In the genomic region with DNA sequence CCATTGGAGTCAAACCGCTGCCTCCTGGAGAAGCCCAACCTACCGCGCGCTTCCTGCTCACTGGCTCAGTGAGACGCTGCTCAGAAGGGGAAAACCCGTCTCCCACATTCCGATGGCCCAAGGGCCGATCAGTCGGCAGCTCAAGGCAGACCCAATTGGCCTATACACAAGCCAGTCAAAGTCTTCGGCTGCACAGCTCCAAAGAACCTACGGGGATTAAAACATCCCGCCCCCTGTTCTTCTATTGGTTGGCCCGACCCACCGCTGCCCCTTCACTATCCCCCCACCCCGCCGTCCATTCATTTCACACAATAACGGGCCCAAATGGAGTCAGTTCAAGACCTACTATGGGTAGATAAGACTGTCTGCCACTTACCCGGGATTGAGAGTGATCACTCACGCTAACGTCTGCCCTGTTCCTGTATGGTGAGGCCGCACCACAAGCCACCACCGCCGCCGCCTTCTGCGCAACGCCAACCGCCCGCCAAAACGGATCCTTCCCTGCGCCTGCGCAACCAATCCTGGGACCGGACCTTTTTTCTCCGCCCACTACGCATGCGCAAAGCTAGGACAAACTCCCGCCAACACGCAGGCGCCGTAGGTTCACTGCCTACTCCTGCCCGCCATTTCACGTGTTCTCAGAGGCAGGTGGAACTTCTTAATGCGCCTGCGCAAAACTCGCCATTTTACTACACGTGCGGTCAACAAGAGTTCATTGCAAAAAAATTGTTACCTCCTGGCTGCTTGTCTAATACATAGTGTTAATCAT, we compare ENCODE assay signal across 1 cellular context.
TF ChIP-seq lines count a peak whose summit lies in the region.

A gene (minus strand): TSS at position 491 of the 769 bp plus-strand sequence. CDS start 22,472 bp downstream, outside the sequence.

TF ChIP-seq in HepG2, 621 proteins besides CTCF, POLR2A, EP300 and RAD21 (continued from another document and continues in another):
- TF ChIP-seq, protein P1, sequence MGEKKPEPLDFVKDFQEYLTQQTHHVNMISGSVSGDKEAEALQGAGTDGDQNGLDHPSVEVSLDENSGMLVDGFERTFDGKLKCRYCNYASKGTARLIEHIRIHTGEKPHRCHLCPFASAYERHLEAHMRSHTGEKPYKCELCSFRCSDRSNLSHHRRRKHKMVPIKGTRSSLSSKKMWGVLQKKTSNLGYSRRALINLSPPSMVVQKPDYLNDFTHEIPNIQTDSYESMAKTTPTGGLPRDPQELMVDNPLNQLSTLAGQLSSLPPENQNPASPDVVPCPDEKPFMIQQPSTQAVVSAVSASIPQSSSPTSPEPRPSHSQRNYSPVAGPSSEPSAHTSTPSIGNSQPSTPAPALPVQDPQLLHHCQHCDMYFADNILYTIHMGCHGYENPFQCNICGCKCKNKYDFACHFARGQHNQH (CRISPR knock-in tag; IDR thresholded peaks at IDR 0.05) = peak; percentile 55; the same call in 1 of the 2 replicates
- TF ChIP-seq POLR2G (IDR thresholded peaks at IDR 0.05; ENCODE audit: low read depth, low read length) (peak; percentile 97), ZIK1 (CRISPR knock-in tag; IDR thresholded peaks at IDR 0.05; ENCODE audit: borderline replicate concordance, low read depth) (0 out of 2 replicates have a peak, but pooled peaks have one; percentile 22), ZNF616 (CRISPR knock-in tag; IDR thresholded peaks at IDR 0.05; ENCODE audit: low read depth) (peak; percentile 92; the same call in 1 of the 2 replicates), AGO2 (optimal IDR thresholded peaks at IDR 0.05; ENCODE audit: low read depth, low read length) (peak; percentile 31), ZZZ3 (CRISPR knock-in tag; IDR thresholded peaks at IDR 0.05; ENCODE audit: borderline replicate concordance) (no peak), RBFOX2 (IDR thresholded peaks at IDR 0.05; ENCODE audit: low read depth, low read length) (0 out of 2 replicates have a peak, but pooled peaks have one; percentile 7), MTF2 (CRISPR knock-in tag; IDR thresholded peaks at IDR 0.05; ENCODE audit: borderline replicate concordance) (no peak), ETV6 (CRISPR knock-in tag; conservative IDR thresholded peaks at IDR 0.05) (0 out of 2 replicates have a peak, but pooled peaks have one; percentile 69), KDM5B (CRISPR knock-in tag; IDR thresholded peaks at IDR 0.05; ENCODE audit: borderline replicate concordance) (peak; percentile 91), HOXA3 (CRISPR knock-in tag; IDR thresholded peaks at IDR 0.05) (peak; percentile 67; the same call in 1 of the 2 replicates), ZNF607 (CRISPR knock-in tag; IDR thresholded peaks at IDR 0.05; ENCODE audit: borderline replicate concordance) (no peak), CHD2 (IDR thresholded peaks at IDR 0.05; ENCODE audit: low read depth, low read length) (peak; percentile 47; the same call in 1 of the 2 replicates), SALL2 (CRISPR knock-in tag; IDR thresholded peaks at IDR 0.05) (peak; percentile 94), ZNF501 (CRISPR knock-in tag; IDR thresholded peaks at IDR 0.05) (peak; percentile 54; the same call in 1 of the 2 replicates), ZNF558 (CRISPR knock-in tag; IDR thresholded peaks at IDR 0.05; ENCODE audit: borderline replicate concordance) (peak; percentile 77; the same call in 1 of the 2 replicates), FOXP1 (IDR thresholded peaks at IDR 0.05) (no peak), FOXP1 (CRISPR knock-in tag; IDR thresholded peaks at IDR 0.05) (0 out of 2 replicates have a peak, but pooled peaks have one; percentile 4), ZNF343 (CRISPR knock-in tag; IDR thresholded peaks at IDR 0.05) (0 out of 2 replicates have a peak, but pooled peaks have one; percentile 14), PCBP2 (optimal IDR thresholded peaks at IDR 0.05; ENCODE audit: low read depth, low read length, poor library complexity, severe bottlenecking) (no peak), RELA (CRISPR knock-in tag; IDR thresholded peaks at IDR 0.05) (peak; percentile 69; the same call in 1 of the 2 replicates), SOX5 (CRISPR knock-in tag; IDR thresholded peaks at IDR 0.05; ENCODE audit: borderline replicate concordance) (peak; percentile 29; the same call in 1 of the 2 replicates), NCOA5 (CRISPR knock-in tag; IDR thresholded peaks at IDR 0.05) (no peak), SIN3B (IDR thresholded peaks at IDR 0.05; ENCODE audit: low read length) (0 out of 2 replicates have a peak, but pooled peaks have one; percentile 33), MED1 (CRISPR knock-in tag; IDR thresholded peaks at IDR 0.05) (peak; percentile 68), RFX5 (IDR thresholded peaks at IDR 0.05; ENCODE audit: low read depth, low read length) (no peak), TOE1 (CRISPR knock-in tag; IDR thresholded peaks at IDR 0.05) (no peak; the same call in 1 of the 2 replicates), ZC3H13 (CRISPR knock-in tag; IDR thresholded peaks at IDR 0.05) (no peak)
- TF ChIP-seq, protein P2, sequence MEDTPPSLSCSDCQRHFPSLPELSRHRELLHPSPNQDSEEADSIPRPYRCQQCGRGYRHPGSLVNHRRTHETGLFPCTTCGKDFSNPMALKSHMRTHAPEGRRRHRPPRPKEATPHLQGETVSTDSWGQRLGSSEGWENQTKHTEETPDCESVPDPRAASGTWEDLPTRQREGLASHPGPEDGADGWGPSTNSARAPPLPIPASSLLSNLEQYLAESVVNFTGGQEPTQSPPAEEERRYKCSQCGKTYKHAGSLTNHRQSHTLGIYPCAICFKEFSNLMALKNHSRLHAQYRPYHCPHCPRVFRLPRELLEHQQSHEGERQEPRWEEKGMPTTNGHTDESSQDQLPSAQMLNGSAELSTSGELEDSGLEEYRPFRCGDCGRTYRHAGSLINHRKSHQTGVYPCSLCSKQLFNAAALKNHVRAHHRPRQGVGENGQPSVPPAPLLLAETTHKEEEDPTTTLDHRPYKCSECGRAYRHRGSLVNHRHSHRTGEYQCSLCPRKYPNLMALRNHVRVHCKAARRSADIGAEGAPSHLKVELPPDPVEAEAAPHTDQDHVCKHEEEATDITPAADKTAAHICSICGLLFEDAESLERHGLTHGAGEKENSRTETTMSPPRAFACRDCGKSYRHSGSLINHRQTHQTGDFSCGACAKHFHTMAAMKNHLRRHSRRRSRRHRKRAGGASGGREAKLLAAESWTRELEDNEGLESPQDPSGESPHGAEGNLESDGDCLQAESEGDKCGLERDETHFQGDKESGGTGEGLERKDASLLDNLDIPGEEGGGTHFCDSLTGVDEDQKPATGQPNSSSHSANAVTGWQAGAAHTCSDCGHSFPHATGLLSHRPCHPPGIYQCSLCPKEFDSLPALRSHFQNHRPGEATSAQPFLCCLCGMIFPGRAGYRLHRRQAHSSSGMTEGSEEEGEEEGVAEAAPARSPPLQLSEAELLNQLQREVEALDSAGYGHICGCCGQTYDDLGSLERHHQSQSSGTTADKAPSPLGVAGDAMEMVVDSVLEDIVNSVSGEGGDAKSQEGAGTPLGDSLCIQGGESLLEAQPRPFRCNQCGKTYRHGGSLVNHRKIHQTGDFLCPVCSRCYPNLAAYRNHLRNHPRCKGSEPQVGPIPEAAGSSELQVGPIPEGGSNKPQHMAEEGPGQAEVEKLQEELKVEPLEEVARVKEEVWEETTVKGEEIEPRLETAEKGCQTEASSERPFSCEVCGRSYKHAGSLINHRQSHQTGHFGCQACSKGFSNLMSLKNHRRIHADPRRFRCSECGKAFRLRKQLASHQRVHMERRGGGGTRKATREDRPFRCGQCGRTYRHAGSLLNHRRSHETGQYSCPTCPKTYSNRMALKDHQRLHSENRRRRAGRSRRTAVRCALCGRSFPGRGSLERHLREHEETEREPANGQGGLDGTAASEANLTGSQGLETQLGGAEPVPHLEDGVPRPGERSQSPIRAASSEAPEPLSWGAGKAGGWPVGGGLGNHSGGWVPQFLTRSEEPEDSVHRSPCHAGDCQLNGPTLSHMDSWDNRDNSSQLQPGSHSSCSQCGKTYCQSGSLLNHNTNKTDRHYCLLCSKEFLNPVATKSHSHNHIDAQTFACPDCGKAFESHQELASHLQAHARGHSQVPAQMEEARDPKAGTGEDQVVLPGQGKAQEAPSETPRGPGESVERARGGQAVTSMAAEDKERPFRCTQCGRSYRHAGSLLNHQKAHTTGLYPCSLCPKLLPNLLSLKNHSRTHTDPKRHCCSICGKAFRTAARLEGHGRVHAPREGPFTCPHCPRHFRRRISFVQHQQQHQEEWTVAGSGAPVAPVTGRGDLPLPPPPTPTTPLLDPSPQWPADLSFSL (CRISPR knock-in tag; IDR thresholded peaks at IDR 0.05) = no peak
- TF ChIP-seq, protein P3, sequence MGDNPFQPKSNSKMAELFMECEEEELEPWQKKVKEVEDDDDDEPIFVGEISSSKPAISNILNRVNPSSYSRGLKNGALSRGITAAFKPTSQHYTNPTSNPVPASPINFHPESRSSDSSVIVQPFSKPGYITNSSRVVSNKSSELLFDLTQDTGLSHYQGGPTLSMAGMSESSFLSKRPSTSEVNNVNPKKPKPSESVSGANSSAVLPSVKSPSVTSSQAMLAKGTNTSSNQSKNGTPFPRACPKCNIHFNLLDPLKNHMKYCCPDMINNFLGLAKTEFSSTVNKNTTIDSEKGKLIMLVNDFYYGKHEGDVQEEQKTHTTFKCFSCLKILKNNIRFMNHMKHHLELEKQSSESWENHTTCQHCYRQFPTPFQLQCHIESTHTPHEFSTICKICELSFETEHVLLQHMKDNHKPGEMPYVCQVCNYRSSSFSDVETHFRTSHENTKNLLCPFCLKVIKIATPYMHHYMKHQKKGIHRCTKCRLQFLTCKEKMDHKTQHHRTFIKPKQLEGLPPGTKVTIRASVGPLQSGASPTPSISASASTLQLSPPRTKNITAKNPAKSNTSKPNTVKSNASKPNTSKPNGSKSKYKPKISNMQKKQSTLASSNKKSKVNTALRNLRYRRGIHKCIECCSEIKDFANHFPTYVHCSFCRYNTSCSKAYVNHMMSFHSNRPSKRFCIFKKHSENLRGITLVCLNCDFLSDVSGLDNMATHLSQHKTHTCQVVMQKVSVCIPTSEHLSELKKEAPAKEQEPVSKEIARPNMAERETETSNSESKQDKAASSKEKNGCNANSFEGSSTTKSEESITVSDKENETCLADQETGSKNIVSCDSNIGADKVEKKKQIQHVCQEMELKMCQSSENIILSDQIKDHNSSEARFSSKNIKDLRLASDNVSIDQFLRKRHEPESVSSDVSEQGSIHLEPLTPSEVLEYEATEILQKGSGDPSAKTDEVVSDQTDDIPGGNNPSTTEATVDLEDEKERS (CRISPR knock-in tag; IDR thresholded peaks at IDR 0.05) = no peak
- TF ChIP-seq, protein P4, sequence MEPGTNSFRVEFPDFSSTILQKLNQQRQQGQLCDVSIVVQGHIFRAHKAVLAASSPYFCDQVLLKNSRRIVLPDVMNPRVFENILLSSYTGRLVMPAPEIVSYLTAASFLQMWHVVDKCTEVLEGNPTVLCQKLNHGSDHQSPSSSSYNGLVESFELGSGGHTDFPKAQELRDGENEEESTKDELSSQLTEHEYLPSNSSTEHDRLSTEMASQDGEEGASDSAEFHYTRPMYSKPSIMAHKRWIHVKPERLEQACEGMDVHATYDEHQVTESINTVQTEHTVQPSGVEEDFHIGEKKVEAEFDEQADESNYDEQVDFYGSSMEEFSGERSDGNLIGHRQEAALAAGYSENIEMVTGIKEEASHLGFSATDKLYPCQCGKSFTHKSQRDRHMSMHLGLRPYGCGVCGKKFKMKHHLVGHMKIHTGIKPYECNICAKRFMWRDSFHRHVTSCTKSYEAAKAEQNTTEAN (CRISPR knock-in tag; conservative IDR thresholded peaks at IDR 0.05) = peak; percentile 25
- TF ChIP-seq, protein P5, sequence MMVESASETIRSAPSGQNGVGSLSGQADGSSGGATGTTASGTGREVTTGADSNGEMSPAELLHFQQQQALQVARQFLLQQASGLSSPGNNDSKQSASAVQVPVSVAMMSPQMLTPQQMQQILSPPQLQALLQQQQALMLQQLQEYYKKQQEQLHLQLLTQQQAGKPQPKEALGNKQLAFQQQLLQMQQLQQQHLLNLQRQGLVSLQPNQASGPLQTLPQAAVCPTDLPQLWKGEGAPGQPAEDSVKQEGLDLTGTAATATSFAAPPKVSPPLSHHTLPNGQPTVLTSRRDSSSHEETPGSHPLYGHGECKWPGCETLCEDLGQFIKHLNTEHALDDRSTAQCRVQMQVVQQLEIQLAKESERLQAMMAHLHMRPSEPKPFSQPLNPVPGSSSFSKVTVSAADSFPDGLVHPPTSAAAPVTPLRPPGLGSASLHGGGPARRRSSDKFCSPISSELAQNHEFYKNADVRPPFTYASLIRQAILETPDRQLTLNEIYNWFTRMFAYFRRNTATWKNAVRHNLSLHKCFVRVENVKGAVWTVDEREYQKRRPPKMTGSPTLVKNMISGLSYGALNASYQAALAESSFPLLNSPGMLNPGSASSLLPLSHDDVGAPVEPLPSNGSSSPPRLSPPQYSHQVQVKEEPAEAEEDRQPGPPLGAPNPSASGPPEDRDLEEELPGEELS (CRISPR knock-in tag; IDR thresholded peaks at IDR 0.05) = peak; percentile 34
- TF ChIP-seq, protein P6, sequence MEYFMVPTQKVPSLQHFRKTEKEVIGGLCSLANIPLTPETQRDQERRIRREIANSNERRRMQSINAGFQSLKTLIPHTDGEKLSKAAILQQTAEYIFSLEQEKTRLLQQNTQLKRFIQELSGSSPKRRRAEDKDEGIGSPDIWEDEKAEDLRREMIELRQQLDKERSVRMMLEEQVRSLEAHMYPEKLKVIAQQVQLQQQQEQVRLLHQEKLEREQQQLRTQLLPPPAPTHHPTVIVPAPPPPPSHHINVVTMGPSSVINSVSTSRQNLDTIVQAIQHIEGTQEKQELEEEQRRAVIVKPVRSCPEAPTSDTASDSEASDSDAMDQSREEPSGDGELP (IDR thresholded peaks at IDR 0.05; ENCODE audit: borderline replicate concordance, low read depth) = peak; percentile 29; the same call in 1 of the 2 replicates
- TF ChIP-seq, protein P7, sequence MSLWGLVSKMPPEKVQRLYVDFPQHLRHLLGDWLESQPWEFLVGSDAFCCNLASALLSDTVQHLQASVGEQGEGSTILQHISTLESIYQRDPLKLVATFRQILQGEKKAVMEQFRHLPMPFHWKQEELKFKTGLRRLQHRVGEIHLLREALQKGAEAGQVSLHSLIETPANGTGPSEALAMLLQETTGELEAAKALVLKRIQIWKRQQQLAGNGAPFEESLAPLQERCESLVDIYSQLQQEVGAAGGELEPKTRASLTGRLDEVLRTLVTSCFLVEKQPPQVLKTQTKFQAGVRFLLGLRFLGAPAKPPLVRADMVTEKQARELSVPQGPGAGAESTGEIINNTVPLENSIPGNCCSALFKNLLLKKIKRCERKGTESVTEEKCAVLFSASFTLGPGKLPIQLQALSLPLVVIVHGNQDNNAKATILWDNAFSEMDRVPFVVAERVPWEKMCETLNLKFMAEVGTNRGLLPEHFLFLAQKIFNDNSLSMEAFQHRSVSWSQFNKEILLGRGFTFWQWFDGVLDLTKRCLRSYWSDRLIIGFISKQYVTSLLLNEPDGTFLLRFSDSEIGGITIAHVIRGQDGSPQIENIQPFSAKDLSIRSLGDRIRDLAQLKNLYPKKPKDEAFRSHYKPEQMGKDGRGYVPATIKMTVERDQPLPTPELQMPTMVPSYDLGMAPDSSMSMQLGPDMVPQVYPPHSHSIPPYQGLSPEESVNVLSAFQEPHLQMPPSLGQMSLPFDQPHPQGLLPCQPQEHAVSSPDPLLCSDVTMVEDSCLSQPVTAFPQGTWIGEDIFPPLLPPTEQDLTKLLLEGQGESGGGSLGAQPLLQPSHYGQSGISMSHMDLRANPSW (CRISPR knock-in tag; IDR thresholded peaks at IDR 0.05; ENCODE audit: borderline replicate concordance) = no peak
- TF ChIP-seq, protein P8, sequence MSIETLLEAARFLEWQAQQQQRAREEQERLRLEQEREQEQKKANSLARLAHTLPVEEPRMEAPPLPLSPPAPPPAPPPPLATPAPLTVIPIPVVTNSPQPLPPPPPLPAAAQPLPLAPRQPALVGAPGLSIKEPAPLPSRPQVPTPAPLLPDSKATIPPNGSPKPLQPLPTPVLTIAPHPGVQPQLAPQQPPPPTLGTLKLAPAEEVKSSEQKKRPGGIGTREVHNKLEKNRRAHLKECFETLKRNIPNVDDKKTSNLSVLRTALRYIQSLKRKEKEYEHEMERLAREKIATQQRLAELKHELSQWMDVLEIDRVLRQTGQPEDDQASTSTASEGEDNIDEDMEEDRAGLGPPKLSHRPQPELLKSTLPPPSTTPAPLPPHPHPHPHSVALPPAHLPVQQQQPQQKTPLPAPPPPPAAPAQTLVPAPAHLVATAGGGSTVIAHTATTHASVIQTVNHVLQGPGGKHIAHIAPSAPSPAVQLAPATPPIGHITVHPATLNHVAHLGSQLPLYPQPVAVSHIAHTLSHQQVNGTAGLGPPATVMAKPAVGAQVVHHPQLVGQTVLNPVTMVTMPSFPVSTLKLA (IDR thresholded peaks at IDR 0.05) = peak; percentile 91
